9 cellular contexts compared by ENCODE assay signal in genomic region chr20:50029697-50030428, GRCh38. TPM values are rescaled to one million over a fixed set of nuclear protein-coding genes. Genes with fewer than 3 reads are reported as not detected.
DNase-seq lines count a peak whose midpoint lies in the region; ATAC-seq and TF ChIP-seq lines count a peak whose summit lies in the region.
"Had no signal": no experiment of that assay in that cellular context is flagged by ENCODE, and none has a peak within 500 bp of the region (broad histone marks: within the 10 kb centered on the region; RNA-seq: fewer than 3 reads in every experiment).

No MANE protein-coding gene starts in this region.

- peak overlapping the region; percentile 45 for H3K27ac ChIP-seq in suprapubic skin

- TF ChIP-seq POLR2A in suprapubic skin (IDR thresholded peaks at IDR 0.05): no peak

- no peaks in the 10 kb centered on the region for H3K27me3 ChIP-seq in suprapubic skin
- H3K27me3 ChIP-seq in HAP-1 (ENCODE audit: low read depth): no peaks in the 10 kb centered on the region

- H3K36me3 ChIP-seq in suprapubic skin: no peaks in the 10 kb centered on the region
- H3K36me3 ChIP-seq in HAP-1 (replicated peaks): no peaks in the 10 kb centered on the region

- no peak for ATAC-seq in HG02852 (IDR thresholded peaks at IDR 0.05; ENCODE audit: unreplicated experiment)

- WGBS in suprapubic skin: 57% methylated on average over 17 of the region's 19 CpGs

- peaks cover 42% of the 10 kb centered on the region for H3K4me1 ChIP-seq in suprapubic skin
- no peaks in the 10 kb centered on the region for H3K4me1 ChIP-seq in HAP-1

- TF ChIP-seq EP300 in suprapubic skin (IDR thresholded peaks at IDR 0.05): no peak

- peak; percentile 68 for DNase-seq in HPDE6-E6E7 (ENCODE audit: extremely low spot score)
- DNase-seq in astrocyte of the hippocampus (ENCODE audit: low read depth, low spot score): peak; percentile 95
- DNase-seq in islet precursor cell: peak; percentile 93
- no peak for DNase-seq in suprapubic skin (ENCODE audit: low spot score in 2 of 2)
- DNase-seq in HAP-1 (ENCODE audit: low spot score in 2 of 2): no peak
- DNase-seq in activated T-cell treated with anti-CD3 and anti-CD28 coated beads, Interleukin-2, amount 50 U/mL, for 48 hours: no peak
- DNase-seq in NCI-H1105 (lab: John Stamatoyannopoulos, UW): no peak
- DNase-seq: activated gamma-delta T cell had no signal

- H3K9me3 ChIP-seq in suprapubic skin: no peaks in the 10 kb centered on the region
- H3K9me3 ChIP-seq in HAP-1: no peaks in the 10 kb centered on the region

- in situ Hi-C loops in HAP-1 (cut with MboI; ENCODE audit: low sequenced_read_pairs): no loop called here

- H3K4me3 ChIP-seq in suprapubic skin (no peak overlapping the region), HAP-1 (no peak overlapping the region)

- TF ChIP-seq CTCF in suprapubic skin (IDR thresholded peaks at IDR 0.05): no peak

RNA-seq across cellular contexts. Expression of gene SNAI1, which starts 47.1 kb away (rescaled TPM):
- 1 to 10 TPM in 3 of 4 donors, under 1 TPM in 1; 0.56 to 4.1 (median 1.4) TPM for total RNA-seq in suprapubic skin

Comparison
In these comparisons a context has a peak if more than half of its experiments do, and no peak if none do; other contexts are left out.
1. DNase-seq: peak in HPDE6-E6E7 (single experiment), astrocyte of the hippocampus (single experiment) and islet precursor cell (single experiment); none in suprapubic skin (0 of 2), HAP-1 (0 of 2), activated T-cell treated with anti-CD3 and anti-CD28 coated beads, Interleukin-2, amount 50 U/mL, for 48 hours (0 of 2) and NCI-H1105 (single experiment).